In genomic region chr12:118098456-118098855, GRCh38 we compare ENCODE assay signal across 1 cellular context.
TF ChIP-seq lines count a peak whose summit lies in the region.

No MANE protein-coding gene starts in this region.

TF ChIP-seq in HepG2, 621 proteins besides CTCF, POLR2A, EP300 and RAD21:
- TF ChIP-seq ASH2L (IDR thresholded peaks at IDR 0.05; ENCODE audit: insufficient read length, low read depth, low read length) (no peak), SIX4 (CRISPR knock-in tag; IDR thresholded peaks at IDR 0.05) (no peak), PPARG (CRISPR knock-in tag; conservative IDR thresholded peaks at IDR 0.05) (peak; percentile 47; the same call in 1 of the 2 replicates), SOX6 (IDR thresholded peaks at IDR 0.05) (no peak), SOX6 (CRISPR knock-in tag; IDR thresholded peaks at IDR 0.05) (no peak), ZNF253 (CRISPR knock-in tag; IDR thresholded peaks at IDR 0.05; ENCODE audit: borderline replicate concordance) (no peak)
